In genomic region chr2:30230479-30230854, GRCh38 we compare ENCODE assay signal across 7 cellular contexts. TPM values are rescaled to one million over a fixed set of nuclear protein-coding genes. Genes with fewer than 3 reads are reported as not detected.
DNase-seq lines count a peak whose midpoint lies in the region; ATAC-seq and TF ChIP-seq lines count a peak whose summit lies in the region.

No MANE protein-coding gene starts in this region.

- intact Hi-C loops in gastrocnemius medialis (cut with DNase I; ENCODE audit: low total_unique reads): loop anchor here (10.0 kb wide), 1 partner anchor 174 kb away; no protein-coding TSS in a partner anchor

- 5% methylated on average over 20 of the region's 20 CpGs for WGBS in HUES64

- H3K36me3 ChIP-seq in HUES64 (ENCODE audit: insufficient read depth, low read length) (peaks cover 3% of the 10 kb centered on the region), gastrocnemius medialis (no peaks in the 10 kb centered on the region)

- peak overlapping the region; percentile 42; the same call in 1 of the 2 replicates for H3K9ac ChIP-seq in HUES64 (ENCODE audit: low read depth, low read length)

- H3K4me1 ChIP-seq in HUES64 (ENCODE audit: insufficient read depth, low read length) (peaks cover 23% of the 10 kb centered on the region), gastrocnemius medialis (peaks cover 12 to 27% of the 10 kb centered on the region in 2 donors)

- H3K4me3 ChIP-seq in HUES64 (ENCODE audit: low read length) (peak overlapping the region; percentile 79), gastrocnemius medialis (peak overlapping the region; percentile 58 to 82 (median 71))

- TF ChIP-seq POLR2A in gastrocnemius medialis (IDR thresholded peaks at IDR 0.05): no peak

- TF ChIP-seq CTCF in gastrocnemius medialis (IDR thresholded peaks at IDR 0.05 in 4 of 5, conservative IDR thresholded peaks at IDR 0.05 in 1 of 5): no peak

- no peak for ATAC-seq in gastrocnemius medialis
- ATAC-seq in HG03095 (IDR thresholded peaks at IDR 0.05; ENCODE audit: unreplicated experiment): no peak

- H3K27me3 ChIP-seq in HUES64 (ENCODE audit: insufficient read depth, low read length): peaks cover 48% of the 10 kb centered on the region
- peaks cover 15 to 38% (median 32%) of the 10 kb centered on the region in 3 donors for H3K27me3 ChIP-seq in gastrocnemius medialis

- in situ Hi-C loops in gastrocnemius medialis (cut with MboI; ENCODE audit: low sequenced_read_pairs in 4 of 4): loop anchor here in 1 of 4 donors (25.0 kb wide), 1 partner anchor 232 kb away; no protein-coding TSS in a partner anchor

- H3K9me3 ChIP-seq in HUES64 (ENCODE audit: insufficient read depth, low read depth, low read length) (no peaks in the 10 kb centered on the region), gastrocnemius medialis (no peaks in the 10 kb centered on the region)

- H3K27ac ChIP-seq in HUES64 (ENCODE audit: low read depth, low read length): no peak overlapping the region
- peak overlapping the region; percentile 59 to 77 (median 68) for H3K27ac ChIP-seq in gastrocnemius medialis

- DNase-seq in activated naive CD4-positive, alpha-beta T cell treated with anti-CD3 and anti-CD28 coated beads, Interleukin-2, amount 50 U/mL, for 16 hours: peak; percentile 36
- DNase-seq in hepatic stellate cell (ENCODE audit: low spot score): peak; percentile 67
- DNase-seq in gastrocnemius medialis: no peak
- no peak for DNase-seq in SKM-1 (lab: John Stamatoyannopoulos, UW; ENCODE audit: unreplicated experiment)
- DNase-seq in NCI-H2029 (lab: John Stamatoyannopoulos, UW): no peak

RNA-seq across cellular contexts. Expression of gene LBH, which starts 0.9 kb away (rescaled TPM):
- 16.6 TPM for polyA plus RNA-seq in HUES64 (2013, experiment 1 of 2)
- polyA plus RNA-seq in HUES64 (2013, experiment 2 of 2): 18.7 TPM
- 10 to 100 TPM in 2 of 4 donors, 1 to 10 TPM in 2; 5.4 to 37.6 (median 12.5) TPM for total RNA-seq in gastrocnemius medialis

Comparison
In these comparisons a context has a peak if more than half of its experiments do, and no peak if none do; other contexts are left out.
1. DNase-seq: peak in activated naive CD4-positive, alpha-beta T cell treated with anti-CD3 and anti-CD28 coated beads, Interleukin-2, amount 50 U/mL, for 16 hours (single experiment) and hepatic stellate cell (single experiment); none in gastrocnemius medialis (0 of 2), SKM-1 (single experiment) and NCI-H2029 (single experiment).